In the genomic region with DNA sequence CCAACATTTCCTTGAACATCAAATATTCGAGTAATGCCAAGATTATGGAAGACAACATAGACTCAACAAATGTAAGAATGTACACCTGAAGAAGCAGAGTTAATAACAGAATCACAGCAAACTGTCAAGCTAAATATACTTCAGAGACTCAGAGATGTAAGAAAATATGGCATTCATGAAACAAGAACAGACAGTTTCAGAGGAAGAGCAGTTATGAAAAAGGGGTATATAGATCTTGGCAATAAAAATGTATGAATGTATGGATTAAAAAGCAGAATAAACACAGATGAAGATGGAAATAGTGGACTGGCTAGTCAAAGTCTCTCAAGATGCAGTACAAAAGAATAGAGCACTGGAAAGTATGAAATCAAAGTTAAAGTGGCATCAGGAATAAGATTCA, we compare ENCODE assay signal across 23 cellular contexts. TPM values are rescaled to one million over a fixed set of nuclear protein-coding genes. Genes with fewer than 3 reads are reported as not detected.
DNase-seq lines count a peak whose midpoint lies in the region; ATAC-seq, FAIRE-seq and TF ChIP-seq lines count a peak whose summit lies in the region.
"Had no signal": no experiment of that assay in that cellular context is flagged by ENCODE, and none has a peak within 500 bp of the region (broad histone marks: within the 10 kb centered on the region; RNA-seq: fewer than 3 reads in every experiment).

No MANE protein-coding gene starts in this region.

- H3K27ac ChIP-seq in KMS-11 (no peak overlapping the region), OCI-LY7 (ENCODE audit: low read depth, low read length, poor library complexity, severe bottlenecking) (no peak overlapping the region)
- H3K27ac ChIP-seq in CD4-positive, alpha-beta T cell (ENCODE audit: low read depth, low read length): no peak overlapping the region
- H3K27ac ChIP-seq: A549; BLaER1 treated with 17β-estradiol and CSF1 and Interleukin-3, amounts not matched to agents 10 nM and 100 nM; GM23248 had no signal

- H3K9me3 ChIP-seq in OCI-LY7 (ENCODE audit: low read length): no peaks in the 10 kb centered on the region
- H3K9me3 ChIP-seq in HAP-1: no peaks in the 10 kb centered on the region
- peaks cover 4% of the 10 kb centered on the region for H3K9me3 ChIP-seq in CD4-positive, alpha-beta T cell (ENCODE audit: control insufficient read depth, low read length)
- H3K9me3 ChIP-seq: A549, BE2C had no signal

- CTCF ChIA-PET in OCI-LY7 (lab: Charles Lee; ENCODE audit: unreplicated experiment): no interaction called here
- CTCF ChIA-PET in CD4-positive, alpha-beta T cell (lab: Charles Lee): no interaction called here

- 0 out of 2 replicates have a peak overlapping the region, but pooled peaks have one; percentile 21 for H3K4me2 ChIP-seq in KMS-11
- H3K4me2 ChIP-seq in OCI-LY7 (ENCODE audit: low read length): peak overlapping the region; percentile 39
- H3K4me2 ChIP-seq: A549 had no signal

- no peak overlapping the region for H3K9ac ChIP-seq in KMS-11
- H3K9ac ChIP-seq: BLaER1 treated with 17β-estradiol and CSF1 and Interleukin-3, amounts not matched to agents 10 nM and 100 nM; GM23248 had no signal

- no peak for TF ChIP-seq POLR2A in GM12892 (IDR thresholded peaks at IDR 0.05; ENCODE audit: low read depth, low read length)

- POLR2A ChIA-PET in OCI-LY7 (lab: Charles Lee): no interaction called here
- POLR2A ChIA-PET in CD4-positive, alpha-beta T cell (lab: Charles Lee): no interaction called here

- H4K20me1 ChIP-seq in KMS-11 (ENCODE audit: insufficient read depth) (no peaks in the 10 kb centered on the region), OCI-LY7 (ENCODE audit: insufficient read depth, low read length) (no peaks in the 10 kb centered on the region)

- H3K4me1 ChIP-seq in KMS-11 (ENCODE audit: low read depth, poor library complexity, severe bottlenecking) (peaks cover 47% of the 10 kb centered on the region), OCI-LY7 (ENCODE audit: insufficient read depth, low read length, poor library complexity, severe bottlenecking) (peaks cover 37% of the 10 kb centered on the region), HAP-1 (no peaks in the 10 kb centered on the region)
- H3K4me1 ChIP-seq: A549, BE2C had no signal

- H3K4me3 ChIP-seq in KMS-11 (IDR thresholded peaks at IDR 0.05; ENCODE audit: insufficient read depth, low read depth, low read length) (no peak overlapping the region), OCI-LY7 (ENCODE audit: low read depth, low read length, poor library complexity, severe bottlenecking) (no peak overlapping the region), HAP-1 (no peak overlapping the region)
- H3K4me3 ChIP-seq: A549; BLaER1 treated with 17β-estradiol and CSF1 and Interleukin-3, amounts not matched to agents 10 nM and 100 nM; GM23248 had no signal

- in situ Hi-C loops in HAP-1 (cut with MboI; ENCODE audit: low sequenced_read_pairs): no loop called here

- H3K36me3 Mint-ChIP-seq in CD4-positive, alpha-beta T cell (ENCODE audit: low read depth): no peaks in the 10 kb centered on the region

- TF ChIP-seq CTCF in KMS-11 (conservative IDR thresholded peaks at IDR 0.05; ENCODE audit: low read depth, low read length): no peak
- TF ChIP-seq CTCF in OCI-LY7 (conservative IDR thresholded peaks at IDR 0.05; ENCODE audit: low read length): no peak
- no peak for TF ChIP-seq CTCF in CD4-positive, alpha-beta T cell (IDR thresholded peaks at IDR 0.05)

- peak; percentile 70 for FAIRE-seq in GM12892 (lab: Jason Lieb, UNC)
- FAIRE-seq: A549, H1 had no signal

- H3K36me3 ChIP-seq in KMS-11 (ENCODE audit: insufficient read depth): no peaks in the 10 kb centered on the region; the same call in 1 of the 2 replicates
- H3K36me3 ChIP-seq in OCI-LY7 (ENCODE audit: insufficient read depth, low read length): peaks cover 4% of the 10 kb centered on the region; the same call in 1 of the 2 replicates
- 0 out of 2 replicates have a peak, but pooled peaks cover 3% of the 10 kb centered on the region for H3K36me3 ChIP-seq in HAP-1 (replicated peaks)
- H3K36me3 ChIP-seq: BE2C had no signal

- intact Hi-C loops in OCI-LY7 (cut with micrococcal nuclease; ENCODE audit: unreplicated experiment): no loop called here
- intact Hi-C loops in CD4-positive, alpha-beta T cell (cut with DNase I, micrococcal nuclease): no loop called here

- no peaks in the 10 kb centered on the region for H3K27me3 Mint-ChIP-seq in CD4-positive, alpha-beta T cell

- H3K9me2 ChIP-seq in OCI-LY7 (ENCODE audit: insufficient read depth, low read length): no peaks in the 10 kb centered on the region

- H2AFZ ChIP-seq in KMS-11 (ENCODE audit: low read depth): no peak overlapping the region
- H2AFZ ChIP-seq in OCI-LY7 (ENCODE audit: low read length): no peak overlapping the region; the same call in 1 of the 2 replicates
- H2AFZ ChIP-seq: GM23248 had no signal

- H3K4me3 Mint-ChIP-seq in CD4-positive, alpha-beta T cell: no peak overlapping the region
- H3K4me3 Mint-ChIP-seq: CD14-positive monocyte; CD4-positive, alpha-beta memory T cell; H9 had no signal

- DNase-seq in GM12892 (ENCODE audit: insufficient read length) (no peak), OCI-LY7 (ENCODE audit: low spot score) (no peak), HAP-1 (ENCODE audit: low spot score in 2 of 2) (no peak), middle frontal gyrus (ENCODE audit: extremely low spot score, low spot score) (no peak)
- no peak for DNase-seq in CD4-positive, alpha-beta T cell
- DNase-seq: 8988T; ACHN; AML-193; BE2C; Calu3; CD4-positive, alpha-beta memory T cell; COR-L47; DMS153; EL; GDM1; GM23248; H9 had no signal

- peaks cover 9% of the 10 kb centered on the region for H3K9me3 Mint-ChIP-seq in CD4-positive, alpha-beta T cell
- H3K9me3 Mint-ChIP-seq: H9 had no signal

- BruUV-seq in OCI-LY7 (replicated peaks; lab: Mats Ljungman, UMichigan): no TSS peak

- no peak overlapping the region for H3K27ac Mint-ChIP-seq in CD4-positive, alpha-beta T cell
- H3K27ac Mint-ChIP-seq: CD4-positive, alpha-beta memory T cell; H9 had no signal

- H3K27me3 ChIP-seq in KMS-11 (ENCODE audit: insufficient read depth, low read depth): no peaks in the 10 kb centered on the region
- H3K27me3 ChIP-seq in HAP-1 (ENCODE audit: low read depth): no peaks in the 10 kb centered on the region
- no peaks in the 10 kb centered on the region for H3K27me3 ChIP-seq in CD4-positive, alpha-beta T cell (ENCODE audit: control insufficient read depth, insufficient read depth, low read length)
- H3K27me3 ChIP-seq: BE2C; BLaER1 treated with 17β-estradiol and CSF1 and Interleukin-3, amounts not matched to agents 10 nM and 100 nM had no signal

- H3K79me2 ChIP-seq in KMS-11 (ENCODE audit: insufficient read depth, low read depth) (no peaks in the 10 kb centered on the region; the same call in 1 of the 2 replicates), OCI-LY7 (ENCODE audit: insufficient read depth, low read depth, low read length) (peaks cover 13% of the 10 kb centered on the region; the same call in 1 of the 2 replicates)

- H3K4me1 Mint-ChIP-seq in CD4-positive, alpha-beta T cell (ENCODE audit: low read depth): no peaks in the 10 kb centered on the region
- H3K4me1 Mint-ChIP-seq: H9 had no signal

- no peak for ATAC-seq in HG03135 (IDR thresholded peaks at IDR 0.05; ENCODE audit: unreplicated experiment)
- no peak for ATAC-seq in CD4-positive, alpha-beta T cell (ENCODE audit: poor library complexity)
- ATAC-seq: A549 had no signal

RNA-seq across cellular contexts. Expression of a gene that starts 18.4 kb away (rescaled TPM):
- 29.6 TPM for polyA plus RNA-seq in GM12892 (2012; ENCODE audit: missing spikeins)
- total RNA-seq in OCI-LY7 (2014; rRNA removed; shearing (Covaris generic)): 6.2 and 6.5 TPM in 2 replicates
- total RNA-seq in OCI-LY7 (2022): 12.9 and 17.6 TPM in 2 replicates
- 10 to 100 TPM in 1 of 2 experiments, 1 to 10 TPM in 1; 9.0 to 10.2 TPM for total RNA-seq in CD4-positive, alpha-beta T cell
- total RNA-seq: GM23248 had no signal
- polyA plus RNA-seq: GM23248 had no signal

RNA-seq across cellular contexts. Expression of a gene that starts 39.3 kb away (rescaled TPM):
- 4.3 TPM for polyA plus RNA-seq in GM12892 (2012; ENCODE audit: missing spikeins)
- total RNA-seq in OCI-LY7 (2014; rRNA removed; shearing (Covaris generic)): 2.2 and 2.4 TPM in 2 replicates
- total RNA-seq in OCI-LY7 (2022): 4.8 and 7.0 TPM in 2 replicates
- 1 to 10 TPM; 3.8 to 4.8 TPM for total RNA-seq in CD4-positive, alpha-beta T cell

RNA-seq across cellular contexts. Expression of a gene that starts 41.1 kb away (rescaled TPM):
- 79.4 TPM for polyA plus RNA-seq in GM12892 (2012; ENCODE audit: missing spikeins)
- 117 and 123 TPM in 2 replicates for total RNA-seq in OCI-LY7 (2014; rRNA removed; shearing (Covaris generic))
- 243 and 265 TPM in 2 replicates for total RNA-seq in OCI-LY7 (2022)
- 10 to 100 TPM; 34.7 to 34.9 TPM for total RNA-seq in CD4-positive, alpha-beta T cell
